Comparison of ENCODE assay signal across 2 cellular contexts in the genomic region with DNA sequence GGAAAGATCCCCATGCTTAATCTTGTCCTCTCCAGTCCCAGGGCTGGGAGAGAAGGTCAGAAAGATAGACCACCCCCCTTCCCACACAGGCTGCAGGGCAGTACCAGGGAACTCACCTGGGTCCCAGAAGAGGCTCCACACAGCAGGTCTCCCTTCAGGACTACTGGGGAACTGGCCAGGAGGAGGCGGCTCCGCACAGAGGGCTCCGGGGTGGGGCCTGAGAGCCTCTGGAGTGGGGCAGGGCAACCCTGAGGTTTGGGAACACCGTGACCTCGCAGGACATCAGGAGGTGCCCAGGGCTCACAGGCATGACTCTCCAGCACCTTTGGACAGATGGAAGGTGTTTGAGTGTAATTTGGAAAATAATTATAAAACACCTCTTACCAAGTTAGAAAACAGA.
A peak's percentile ranks its signal among the peaks of the same experiment; 100 is the strongest.
TF ChIP-seq lines count a peak whose summit lies in the region.

No MANE protein-coding gene starts in this region.

TF ChIP-seq in GM23338, 12 proteins besides CTCF, POLR2A, EP300 and RAD21:
- no peak for TF ChIP-seq ZNF331 (CRISPR knock-in tag; IDR thresholded peaks at IDR 0.05; ENCODE audit: low read depth)
- TF ChIP-seq NANOG (IDR thresholded peaks at IDR 0.05; ENCODE audit: borderline replicate concordance): no peak
- no peak for TF ChIP-seq JUNB (IDR thresholded peaks at IDR 0.05; ENCODE audit: unreplicated experiment)
- TF ChIP-seq POLR2AphosphoS5 (IDR thresholded peaks at IDR 0.05; ENCODE audit: low read depth): no peak
- TF ChIP-seq, protein P1, sequence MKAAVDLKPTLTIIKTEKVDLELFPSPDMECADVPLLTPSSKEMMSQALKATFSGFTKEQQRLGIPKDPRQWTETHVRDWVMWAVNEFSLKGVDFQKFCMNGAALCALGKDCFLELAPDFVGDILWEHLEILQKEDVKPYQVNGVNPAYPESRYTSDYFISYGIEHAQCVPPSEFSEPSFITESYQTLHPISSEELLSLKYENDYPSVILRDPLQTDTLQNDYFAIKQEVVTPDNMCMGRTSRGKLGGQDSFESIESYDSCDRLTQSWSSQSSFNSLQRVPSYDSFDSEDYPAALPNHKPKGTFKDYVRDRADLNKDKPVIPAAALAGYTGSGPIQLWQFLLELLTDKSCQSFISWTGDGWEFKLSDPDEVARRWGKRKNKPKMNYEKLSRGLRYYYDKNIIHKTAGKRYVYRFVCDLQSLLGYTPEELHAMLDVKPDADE (IDR thresholded peaks at IDR 0.05): no peak
- no peak for TF ChIP-seq STAT1 (IDR thresholded peaks at IDR 0.05; ENCODE audit: unreplicated experiment)
- no peak for TF ChIP-seq CREB1 (CRISPR knock-in tag; IDR thresholded peaks at IDR 0.05; ENCODE audit: low read depth)

TF ChIP-seq in K562, 482 proteins besides CTCF, POLR2A, EP300 and RAD21:
- TF ChIP-seq POLR2G (IDR thresholded peaks at IDR 0.05; ENCODE audit: low read depth, low read length) (peak; percentile 39; the same call in 1 of the 2 replicates), CAMTA2 (CRISPR knock-in tag; conservative IDR thresholded peaks at IDR 0.05) (no peak)
